In genomic region chr4:7699040-7699439, GRCh38 we compare ENCODE assay signal across 14 cellular contexts.
DNase-seq lines count a peak whose midpoint lies in the region; TF ChIP-seq lines count a peak whose summit lies in the region.
"Had no signal": no experiment of that assay in that cellular context is flagged by ENCODE, and none has a peak within 500 bp of the region (broad histone marks: within the 10 kb centered on the region; RNA-seq: fewer than 3 reads in every experiment).

No MANE protein-coding gene starts in this region.

- H3K14ac ChIP-seq in mesenchymal stem cell (ENCODE audit: low read length in 2 of 2): no peak overlapping the region

- no peak overlapping the region for H3K27ac ChIP-seq in mesenchymal stem cell (ENCODE audit: low read length, poor library complexity, severe bottlenecking)

- H2BK15ac ChIP-seq in mesenchymal stem cell (ENCODE audit: low read depth, poor library complexity, severe bottlenecking): peak overlapping the region; percentile 49

- DNase-seq in AG09319 (ENCODE audit: extremely low read depth, low read depth) (peak; percentile 65), HT1080 (ENCODE audit: low read depth) (peak; percentile 77), choroid plexus epithelial cell (ENCODE audit: low read depth) (peak; percentile 74), mesenchymal stem cell (peak; percentile 91), epidermal melanocyte (ENCODE audit: insufficient read length, low spot score) (no peak), SIG-M5 (lab: John Stamatoyannopoulos, UW) (no peak), KBM-7 (no peak), cortex of kidney (lab: John Stamatoyannopoulos, UW) (no peak)
- DNase-seq: activated naive CD8-positive, alpha-beta T cell treated with anti-CD3 and anti-CD28 coated beads, Interleukin-2, amount 10 ng/mL, durations not matched to agents 7 days and 5 days; CD4-positive, alpha-beta T cell; naive B cell; NCI-H2081; small intestine; T-helper 9 cell had no signal

- in situ Hi-C loops in KBM-7 (cut with MboI; ENCODE audit: low pct_unique_long_range_greater_than_20kb, low sequenced_read_pairs): no loop called here

- H2BK5ac ChIP-seq in mesenchymal stem cell (ENCODE audit: low read depth, low read length, poor library complexity, severe bottlenecking): no peak overlapping the region

- peak overlapping the region in 1 of 2 experiments; percentile 91 for H2BK12ac ChIP-seq in mesenchymal stem cell (ENCODE audit: low read length in 2 of 2)

- H3K36me3 ChIP-seq in mesenchymal stem cell (ENCODE audit: control insufficient read depth in 1 of 2, insufficient read depth in 2 of 2, low read depth in 1 of 2, low read length in 2 of 2): no peaks in the 10 kb centered on the region

- peak overlapping the region; percentile 94 for H2BK120ac ChIP-seq in mesenchymal stem cell (ENCODE audit: low read depth, low read length)

- H3K4ac ChIP-seq in mesenchymal stem cell (ENCODE audit: low read depth in 1 of 2, low read length in 2 of 2): peak overlapping the region in 1 of 2 experiments; percentile 69

- peak overlapping the region; percentile 65 for H3K9ac ChIP-seq in mesenchymal stem cell (ENCODE audit: low read length)

- peaks cover 17% of the 10 kb centered on the region for H3K4me1 ChIP-seq in mesenchymal stem cell (ENCODE audit: control insufficient read depth, insufficient read depth, low read depth, low read length)

- H3K4me3 ChIP-seq in choroid plexus epithelial cell (ENCODE audit: low read depth, low read length) (no peak overlapping the region), mesenchymal stem cell (ENCODE audit: insufficient read depth in 1 of 2, low read depth in 1 of 2, low read length in 2 of 2) (peak overlapping the region in 1 of 2 experiments; percentile 37)

- no peak overlapping the region for H3K23ac ChIP-seq in mesenchymal stem cell (ENCODE audit: low read length in 2 of 2)

- no peak overlapping the region for H3K4me2 ChIP-seq in mesenchymal stem cell (ENCODE audit: low read length, poor library complexity, severe bottlenecking)

- peak overlapping the region; percentile 70 for H4K8ac ChIP-seq in mesenchymal stem cell (ENCODE audit: low read length)

- H2AFZ ChIP-seq in mesenchymal stem cell (ENCODE audit: low read depth, low read length): no peak overlapping the region

- peaks cover 40 to 53% of the 10 kb centered on the region in 2 experiments for H3K27me3 ChIP-seq in mesenchymal stem cell (ENCODE audit: control insufficient read depth in 1 of 2, insufficient read depth in 1 of 2, low read length in 2 of 2)

- no peak overlapping the region for H2AK5ac ChIP-seq in mesenchymal stem cell (ENCODE audit: low read length, severe bottlenecking)

- H3K9me3 ChIP-seq in mesenchymal stem cell (ENCODE audit: control insufficient read depth, low read length): no peaks in the 10 kb centered on the region

- no peaks in the 10 kb centered on the region for H3K79me1 ChIP-seq in mesenchymal stem cell (replicated peaks; ENCODE audit: low read length, poor library complexity, severe bottlenecking)

- 23% methylated on average over 9 of the region's 9 CpGs for WGBS in mesenchymal stem cell

- H4K91ac ChIP-seq in mesenchymal stem cell (ENCODE audit: low read length): peak overlapping the region; percentile 79

- H3K18ac ChIP-seq in mesenchymal stem cell (ENCODE audit: low read depth in 1 of 2, low read length in 2 of 2): peak overlapping the region; percentile 56 to 88

- TF ChIP-seq CTCF in AG09319 (IDR thresholded peaks at IDR 0.05; ENCODE audit: low read depth, low read length) (no peak), choroid plexus epithelial cell (conservative IDR thresholded peaks at IDR 0.05; ENCODE audit: low read depth, low read length) (no peak)

Comparison
In these comparisons a context has a peak if more than half of its experiments do, and no peak if none do; other contexts are left out.
1. DNase-seq: peak in AG09319 (single experiment), HT1080 (single experiment), choroid plexus epithelial cell (single experiment) and mesenchymal stem cell (single experiment); none in epidermal melanocyte (single experiment), SIG-M5 (single experiment), KBM-7 (single experiment) and cortex of kidney (single experiment).